Comparison of ENCODE assay signal across 7 cellular contexts in genomic region chr7:30509171-30509857, GRCh38. TPM values are rescaled to one million over a fixed set of nuclear protein-coding genes. Genes with fewer than 3 reads are reported as not detected.
DNase-seq lines count a peak whose midpoint lies in the region; TF ChIP-seq lines count a peak whose summit lies in the region.
"Not testable (repeated sequence)": the region's sequence is repeated elsewhere in the genome, so short reads cannot be mapped to it uniquely, and the experiment has no call there.

No MANE protein-coding gene starts in this region.

- H3K27ac ChIP-seq in C4-2B (peak overlapping the region; percentile 31), skin epidermis (peak overlapping the region in 12 of 21 experiments; percentile 7 to 68 (median 50))
- H3K27ac ChIP-seq in SJCRH30; mesenchymal stem cell (ENCODE audit: low read length, poor library complexity, severe bottlenecking): not testable (repeated sequence)

- peak; percentile 36 to 39 for DNase-seq in SJCRH30
- not testable (repeated sequence) for DNase-seq in activated T-helper 1 cell treated with anti-CD3 and anti-CD28 coated beads, Interleukin-12 subunit alpha, Interleukin-12 subunit beta, Interleukin-2, Interleukin-4 antibody, amounts not matched to agents 30 ng/mL and 10 ng/mL and 1 ng/mL, durations not matched to agents 14 hours and 24 hours and 36 hours (ENCODE audit: low spot score); mesenchymal stem cell
- DNase-seq in epithelial cell of esophagus (ENCODE audit: low read depth) = peak; percentile 52

- H4K91ac ChIP-seq in mesenchymal stem cell (ENCODE audit: low read length) = not testable (repeated sequence)

- H3K4me3 Mint-ChIP-seq in activated T-helper 1 cell treated with anti-CD3 and anti-CD28 coated beads, Interleukin-12 subunit alpha, Interleukin-12 subunit beta, Interleukin-2, Interleukin-4 antibody, amounts not matched to agents 30 ng/mL and 10 ng/mL and 1 ng/mL, durations not matched to agents 14 hours and 24 hours and 36 hours = not testable (repeated sequence)

- not testable (repeated sequence) for H3K4me3 ChIP-seq in SJCRH30; epithelial cell of esophagus (ENCODE audit: low read length); mesenchymal stem cell (ENCODE audit: insufficient read depth in 1 of 2, low read depth in 1 of 2, low read length in 2 of 2); skin epidermis

- not testable (repeated sequence) for H2BK5ac ChIP-seq in mesenchymal stem cell (ENCODE audit: low read depth, low read length, poor library complexity, severe bottlenecking)

- not testable (repeated sequence) for H3K23ac ChIP-seq in mesenchymal stem cell (ENCODE audit: low read length in 2 of 2)

- H3K4me1 Mint-ChIP-seq in activated T-helper 1 cell treated with anti-CD3 and anti-CD28 coated beads, Interleukin-12 subunit alpha, Interleukin-12 subunit beta, Interleukin-2, Interleukin-4 antibody, amounts not matched to agents 30 ng/mL and 10 ng/mL and 1 ng/mL, durations not matched to agents 14 hours and 24 hours and 36 hours (ENCODE audit: low read depth) = peaks cover 10% of the 10 kb centered on the region

- not testable (repeated sequence) for H3K36me3 ChIP-seq in SJCRH30; mesenchymal stem cell (ENCODE audit: control insufficient read depth in 1 of 2, insufficient read depth in 2 of 2, low read depth in 1 of 2, low read length in 2 of 2)

- H2AFZ ChIP-seq in mesenchymal stem cell (ENCODE audit: low read depth, low read length) = not testable (repeated sequence)

- H3K18ac ChIP-seq in mesenchymal stem cell (ENCODE audit: low read depth in 1 of 2, low read length in 2 of 2) = not testable (repeated sequence)

- not testable (repeated sequence) for H2BK120ac ChIP-seq in mesenchymal stem cell (ENCODE audit: low read depth, low read length)

- not testable (repeated sequence) for H4K8ac ChIP-seq in mesenchymal stem cell (ENCODE audit: low read length)

- not testable (repeated sequence) for H3K27me3 Mint-ChIP-seq in activated T-helper 1 cell treated with anti-CD3 and anti-CD28 coated beads, Interleukin-12 subunit alpha, Interleukin-12 subunit beta, Interleukin-2, Interleukin-4 antibody, amounts not matched to agents 30 ng/mL and 10 ng/mL and 1 ng/mL, durations not matched to agents 14 hours and 24 hours and 36 hours (ENCODE audit: insufficient read depth)

- H2AK5ac ChIP-seq in mesenchymal stem cell (ENCODE audit: low read length, severe bottlenecking) = not testable (repeated sequence)

- H3K4me1 ChIP-seq in SJCRH30; mesenchymal stem cell (ENCODE audit: control insufficient read depth, insufficient read depth, low read depth, low read length): not testable (repeated sequence)

- intact Hi-C loops in activated T-helper 1 cell treated with anti-CD3 and anti-CD28 coated beads, Interleukin-12 subunit alpha, Interleukin-12 subunit beta, Interleukin-2, Interleukin-4 antibody, amounts not matched to agents 30 ng/mL and 10 ng/mL and 1 ng/mL, durations not matched to agents 14 hours and 24 hours and 36 hours (cut with micrococcal nuclease) = loop anchor here (10.0 kb wide), 1 partner anchor 1985 kb away; the partner anchor contains the start of genes AVL9 and LSM5

- not testable (repeated sequence) for H2BK12ac ChIP-seq in mesenchymal stem cell (ENCODE audit: low read length in 2 of 2)

- H3K14ac ChIP-seq in mesenchymal stem cell (ENCODE audit: low read length in 2 of 2) = not testable (repeated sequence)

- not testable (repeated sequence) for H3K4me2 ChIP-seq in mesenchymal stem cell (ENCODE audit: low read length, poor library complexity, severe bottlenecking)

- H3K79me1 ChIP-seq in mesenchymal stem cell (replicated peaks; ENCODE audit: low read length, poor library complexity, severe bottlenecking) = not testable (repeated sequence)

- not testable (repeated sequence) for TF ChIP-seq EP300 in Ishikawa (IDR thresholded peaks at IDR 0.05; ENCODE audit: borderline replicate concordance)

- not testable (repeated sequence) for H3K27me3 ChIP-seq in SJCRH30; mesenchymal stem cell (ENCODE audit: control insufficient read depth in 1 of 2, insufficient read depth in 1 of 2, low read length in 2 of 2)

- H2BK15ac ChIP-seq in mesenchymal stem cell (ENCODE audit: low read depth, poor library complexity, severe bottlenecking) = not testable (repeated sequence)

- 85% methylated on average over 8 of the region's 9 CpGs for WGBS in mesenchymal stem cell

- H3K36me3 Mint-ChIP-seq in activated T-helper 1 cell treated with anti-CD3 and anti-CD28 coated beads, Interleukin-12 subunit alpha, Interleukin-12 subunit beta, Interleukin-2, Interleukin-4 antibody, amounts not matched to agents 30 ng/mL and 10 ng/mL and 1 ng/mL, durations not matched to agents 14 hours and 24 hours and 36 hours (ENCODE audit: low read depth) = not testable (repeated sequence)

- TF ChIP-seq CTCF in C4-2B (conservative IDR thresholded peaks at IDR 0.05); epithelial cell of esophagus (IDR thresholded peaks at IDR 0.05; ENCODE audit: insufficient read depth, low read depth, low read length, missing control alignments): not testable (repeated sequence)

- peak overlapping the region; percentile 51 for H3K9ac ChIP-seq in mesenchymal stem cell (ENCODE audit: low read length)

- H3K9me3 ChIP-seq in SJCRH30 (replicated peaks); mesenchymal stem cell (ENCODE audit: control insufficient read depth, low read length): not testable (repeated sequence)

- H3K27ac Mint-ChIP-seq in activated T-helper 1 cell treated with anti-CD3 and anti-CD28 coated beads, Interleukin-12 subunit alpha, Interleukin-12 subunit beta, Interleukin-2, Interleukin-4 antibody, amounts not matched to agents 30 ng/mL and 10 ng/mL and 1 ng/mL, durations not matched to agents 14 hours and 24 hours and 36 hours = peak overlapping the region; percentile 50

- TF ChIP-seq RAD21 in Ishikawa (IDR thresholded peaks at IDR 0.05; ENCODE audit: low read depth) = not testable (repeated sequence)

- not testable (repeated sequence) for H3K4ac ChIP-seq in mesenchymal stem cell (ENCODE audit: low read depth in 1 of 2, low read length in 2 of 2)

- H3K9me3 Mint-ChIP-seq in activated T-helper 1 cell treated with anti-CD3 and anti-CD28 coated beads, Interleukin-12 subunit alpha, Interleukin-12 subunit beta, Interleukin-2, Interleukin-4 antibody, amounts not matched to agents 30 ng/mL and 10 ng/mL and 1 ng/mL, durations not matched to agents 14 hours and 24 hours and 36 hours = not testable (repeated sequence)

TF ChIP-seq in Ishikawa, 13 proteins besides CTCF, POLR2A, EP300 and RAD21:
- TF ChIP-seq TCF12 (IDR thresholded peaks at IDR 0.05; ENCODE audit: low read depth) (peak; percentile 59), NFIC (IDR thresholded peaks at IDR 0.05) (0 out of 2 replicates have a peak, but pooled peaks have one; percentile 8)

RNA-seq across cellular contexts. Expression of gene GGCT, which starts 4.7 kb away (rescaled TPM):
- total RNA-seq in SJCRH30 (2014; rRNA removed; shearing (Covaris generic)) = 124 and 126 TPM in 2 replicates
- total RNA-seq in activated T-helper 1 cell treated with anti-CD3 and anti-CD28 coated beads, Interleukin-12 subunit alpha, Interleukin-12 subunit beta, Interleukin-2, Interleukin-4 antibody, amounts not matched to agents 30 ng/mL and 10 ng/mL and 1 ng/mL, durations not matched to agents 14 hours and 24 hours and 36 hours = 75.4 and 79.0 TPM in 2 replicates
- 15.7 TPM for polyA plus RNA-seq in mesenchymal stem cell (2013, experiment 1 of 2)
- polyA plus RNA-seq in mesenchymal stem cell (2013, experiment 2 of 2) = 15.0 TPM

RNA-seq across cellular contexts. Expression of gene NOD1, which starts 30.7 kb away (rescaled TPM):
- 6.4 and 11.4 TPM in 2 replicates for total RNA-seq in SJCRH30 (2014; rRNA removed; shearing (Covaris generic))
- total RNA-seq in activated T-helper 1 cell treated with anti-CD3 and anti-CD28 coated beads, Interleukin-12 subunit alpha, Interleukin-12 subunit beta, Interleukin-2, Interleukin-4 antibody, amounts not matched to agents 30 ng/mL and 10 ng/mL and 1 ng/mL, durations not matched to agents 14 hours and 24 hours and 36 hours = 9.1 and 13.1 TPM in 2 replicates
- 1.1 TPM for polyA plus RNA-seq in mesenchymal stem cell (2013, experiment 1 of 2)
- polyA plus RNA-seq in mesenchymal stem cell (2013, experiment 2 of 2) = 1.1 TPM
